Comparison of ENCODE assay signal across 18 cellular contexts in the genomic region with DNA sequence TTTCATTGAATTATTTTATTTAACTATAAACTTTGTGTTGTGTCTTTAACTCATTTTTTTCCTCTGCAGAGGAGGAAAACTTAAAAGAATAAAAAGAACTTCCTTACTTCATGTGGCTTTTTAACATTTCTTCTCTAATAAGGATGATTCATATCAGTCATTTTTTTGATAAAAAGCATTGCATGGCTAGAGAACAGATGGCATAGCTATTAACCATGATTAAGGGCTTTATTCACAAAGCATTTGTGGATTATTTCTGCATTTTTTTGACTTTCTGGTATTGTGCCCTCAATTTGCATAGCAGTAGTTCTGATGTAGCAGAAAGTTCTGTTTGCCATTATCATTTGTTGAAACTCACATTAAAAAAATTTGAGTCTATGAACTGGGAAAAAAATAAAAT.
"Had no signal": no experiment of that assay in that cellular context is flagged by ENCODE, and none has a peak within 500 bp of the region (broad histone marks: within the 10 kb centered on the region; RNA-seq: fewer than 3 reads in every experiment).

No MANE protein-coding gene starts in this region.

- DNase-seq: activated CD4-positive, alpha-beta T cell treated with anti-CD3 and anti-CD28 coated beads for 4 hours; activated CD8-positive, alpha-beta memory T cell treated with anti-CD3 and anti-CD28 coated beads, Interleukin-2, amount 50 U/mL, for 48 hours; activated CD8-positive, alpha-beta T cell treated with anti-CD3 and anti-CD28 coated beads for 36 hours; activated naive CD4-positive, alpha-beta T cell; activated T-cell treated with anti-CD3 and anti-CD28 coated beads, Interleukin-2, amount 50 U/mL, for 1 hour; brain microvascular endothelial cell; MG63; MV-4-11; NCI-H1092 treated with DMSO at 0.1 percent for 48 hours; NCI-H1417 treated with DMSO at 0.1 percent for 48 hours; NCI-H187; NCI-H2081; NCI-H2227 treated with DMSO at 0.1 percent for 48 hours; NCI-H510A; Peyer's patch; Right ventricle myocardium superior; SJCRH30 had no signal

- ATAC-seq: activated CD4-positive, CD25-positive, alpha-beta regulatory T cell treated with anti-CD3 and anti-CD28 coated beads, Interleukin-2, amount 50 U/mL, for 24 hours; activated CD8-positive, alpha-beta T cell treated with anti-CD3 and anti-CD28 coated beads for 36 hours had no signal
